ENCODE assay signal across 16 cellular contexts in genomic region chr1:78291872-78292271, GRCh38.
"Had no signal": no experiment of that assay in that cellular context is flagged by ENCODE, and none has a peak within 500 bp of the region (broad histone marks: within the 10 kb centered on the region; RNA-seq: fewer than 3 reads in every experiment).

No MANE protein-coding gene starts in this region.

- H3K9me3 ChIP-seq: left ventricle myocardium inferior, lower lobe of right lung, thoracic aorta had no signal

- H3K4me3 Mint-ChIP-seq: endodermal cell; natural killer cell; neural crest cell; stimulated activated naive B cell treated with anti-CD40 and anti-IgM and Interleukin-4, amounts not matched to agents 10 μg/mL and 1 μg/mL and 100 μg/mL, for 72 hours; stimulated activated naive CD8-positive, alpha-beta T cell treated with anti-CD3 and anti-CD28 coated beads, Interleukin-15, amount 100 ng/mL, for 72 hours had no signal

- H3K4me3 ChIP-seq: coronary artery, left ventricle myocardium inferior, lower lobe of right lung, thoracic aorta had no signal

- DNase-seq: effector CD4-positive, alpha-beta T cell; endodermal cell; kidney; left cardiac atrium; left ventricle myocardium inferior; lower lobe of right lung; mesendoderm; natural killer cell; posterior cingulate gyrus; stimulated activated CD4-positive, alpha-beta T cell treated with anti-CD3 and anti-CD28 coated beads, Interleukin-2, amount 100 ng/mL, for 24 hours; stimulated activated CD4-positive, alpha-beta T cell treated with anti-CD3 and anti-CD28 coated beads, Interleukin-4, amount 100 ng/mL, for 4 hours; stimulated activated naive B cell treated with anti-CD40 and anti-IgM and Interleukin-4, amounts not matched to agents 10 μg/mL and 1 μg/mL and 100 μg/mL, for 72 hours; stimulated activated naive CD8-positive, alpha-beta T cell treated with anti-CD3 and anti-CD28 coated beads, Interleukin-15, amount 100 ng/mL, for 72 hours had no signal

- H3K27ac ChIP-seq: left ventricle myocardium inferior, lower lobe of right lung, thoracic aorta had no signal

- H3K4me1 ChIP-seq: left ventricle myocardium inferior, lower lobe of right lung had no signal

- H3K36me3 ChIP-seq: left ventricle myocardium inferior, lower lobe of right lung, thoracic aorta had no signal

- H3K27me3 Mint-ChIP-seq: stimulated activated naive B cell treated with anti-CD40 and anti-IgM and Interleukin-4, amounts not matched to agents 10 μg/mL and 1 μg/mL and 100 μg/mL, for 72 hours; stimulated activated naive CD8-positive, alpha-beta T cell treated with anti-CD3 and anti-CD28 coated beads, Interleukin-15, amount 100 ng/mL, for 72 hours had no signal

- H3K9me3 Mint-ChIP-seq: endodermal cell; neural crest cell; stimulated activated naive CD8-positive, alpha-beta T cell treated with anti-CD3 and anti-CD28 coated beads, Interleukin-15, amount 100 ng/mL, for 72 hours had no signal

- H3K36me3 Mint-ChIP-seq: natural killer cell; stimulated activated naive B cell treated with anti-CD40 and anti-IgM and Interleukin-4, amounts not matched to agents 10 μg/mL and 1 μg/mL and 100 μg/mL, for 72 hours had no signal

- H3K4me1 Mint-ChIP-seq: endodermal cell; natural killer cell; neural crest cell; stimulated activated naive B cell treated with anti-CD40 and anti-IgM and Interleukin-4, amounts not matched to agents 10 μg/mL and 1 μg/mL and 100 μg/mL, for 72 hours; stimulated activated naive CD8-positive, alpha-beta T cell treated with anti-CD3 and anti-CD28 coated beads, Interleukin-15, amount 100 ng/mL, for 72 hours had no signal

- ATAC-seq: left cardiac atrium; lower lobe of right lung; natural killer cell; stimulated activated naive B cell treated with anti-CD40 and anti-IgM and Interleukin-4, amounts not matched to agents 10 μg/mL and 1 μg/mL and 100 μg/mL, for 72 hours; stimulated activated naive CD8-positive, alpha-beta T cell treated with anti-CD3 and anti-CD28 coated beads, Interleukin-15, amount 100 ng/mL, for 72 hours had no signal

- H3K27ac Mint-ChIP-seq: endodermal cell; natural killer cell; stimulated activated naive B cell treated with anti-CD40 and anti-IgM and Interleukin-4, amounts not matched to agents 10 μg/mL and 1 μg/mL and 100 μg/mL, for 72 hours; stimulated activated naive CD8-positive, alpha-beta T cell treated with anti-CD3 and anti-CD28 coated beads, Interleukin-15, amount 100 ng/mL, for 72 hours had no signal
